In genomic region chr2:190217616-190218015, GRCh38 we compare ENCODE assay signal across 25 cellular contexts.
"Had no signal": no experiment of that assay in that cellular context is flagged by ENCODE, and none has a peak within 500 bp of the region (broad histone marks: within the 10 kb centered on the region; RNA-seq: fewer than 3 reads in every experiment).

No MANE protein-coding gene starts in this region.

- H3K4me1 ChIP-seq: gastrocnemius medialis, left lung had no signal

- H3K9me3 Mint-ChIP-seq: dendritic cell treated with granulocyte-macrophage colony-stimulating factor and Interleukin-4, amounts not matched to agents 40 ng/mL and 50 ng/mL, for 4 days; effector memory CD8-positive, alpha-beta T cell; immature natural killer cell; memory B cell had no signal

- DNase-seq: colonic mucosa; cortex of kidney; effector CD8-positive, alpha-beta T cell; effector memory CD8-positive, alpha-beta T cell; endodermal cell; esophagus squamous epithelium; foreskin fibroblast; foreskin melanocyte; gastrocnemius medialis; glutamatergic neuron; immature natural killer cell; islet precursor cell; kidney glomerular epithelial cell; left lung; mammary epithelial cell; mesendoderm; midbrain had no signal

- H3K4me3 Mint-ChIP-seq: dendritic cell treated with granulocyte-macrophage colony-stimulating factor and Interleukin-4, amounts not matched to agents 40 ng/mL and 50 ng/mL, for 4 days; effector memory CD8-positive, alpha-beta T cell; endodermal cell; immature natural killer cell; memory B cell had no signal

- H3K27me3 Mint-ChIP-seq: dendritic cell treated with granulocyte-macrophage colony-stimulating factor and Interleukin-4, amounts not matched to agents 40 ng/mL and 50 ng/mL, for 4 days; effector memory CD8-positive, alpha-beta T cell; memory B cell had no signal

- H3K27ac ChIP-seq: colonic mucosa, epithelial cell of prostate, esophagus squamous epithelium, gastrocnemius medialis, hepatocyte, left lung had no signal

- H3K4me3 ChIP-seq: colonic mucosa, esophagus squamous epithelium, gastrocnemius medialis, heart right ventricle, hepatocyte, left lung, lung had no signal

- H3K9me3 ChIP-seq: colonic mucosa, esophagus squamous epithelium, gastrocnemius medialis, heart right ventricle, left lung had no signal

- H2AFZ ChIP-seq: hepatocyte had no signal

- H3K27me3 ChIP-seq: colonic mucosa, esophagus squamous epithelium, gastrocnemius medialis, heart right ventricle, hepatocyte, left lung had no signal

- H3K27ac Mint-ChIP-seq: dendritic cell treated with granulocyte-macrophage colony-stimulating factor and Interleukin-4, amounts not matched to agents 40 ng/mL and 50 ng/mL, for 4 days; effector memory CD8-positive, alpha-beta T cell; endodermal cell; immature natural killer cell; memory B cell had no signal

- H3K4me2 ChIP-seq: hepatocyte had no signal

- H3K79me2 ChIP-seq: hepatocyte had no signal

- H3K36me3 ChIP-seq: colonic mucosa, gastrocnemius medialis had no signal

- ATAC-seq: effector memory CD8-positive, alpha-beta T cell; esophagus mucosa; gastrocnemius medialis; left colon; left lung had no signal
